Comparison of ENCODE assay signal across 1 cellular context in the genomic region with DNA sequence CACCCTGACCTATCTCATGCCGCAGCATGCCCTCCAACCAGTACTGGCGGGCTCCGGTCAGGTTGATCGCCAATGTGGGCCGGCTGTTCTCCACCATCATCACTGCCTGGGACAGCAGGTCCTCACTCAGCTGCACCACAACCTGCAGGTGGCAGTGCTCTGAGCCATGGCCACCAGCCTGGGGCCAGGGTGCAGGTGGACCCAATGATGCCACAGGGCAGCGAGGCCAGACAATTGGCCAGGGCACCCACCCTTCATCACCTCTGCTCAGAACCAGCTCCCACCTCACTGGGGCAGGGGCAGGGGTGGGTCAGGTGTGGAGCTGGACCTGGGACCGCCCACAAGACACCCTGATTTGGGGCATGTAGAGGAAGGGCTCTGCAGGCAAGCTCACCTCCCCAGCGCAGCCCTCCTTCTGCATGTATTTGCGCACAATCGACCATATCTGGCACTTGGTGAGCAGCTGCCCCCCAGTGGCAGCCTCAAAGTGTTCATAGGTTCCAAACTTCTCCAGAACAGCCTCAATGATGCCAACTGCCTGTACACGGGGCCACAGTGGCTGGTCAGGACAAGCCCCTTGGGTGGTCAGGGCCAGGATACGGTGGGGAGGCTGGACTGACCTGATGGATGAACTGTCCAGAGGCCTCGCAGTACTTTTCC.
TF ChIP-seq lines count a peak whose summit lies in the region.

No MANE protein-coding gene starts in this region.

TF ChIP-seq in H1, 55 proteins besides CTCF, POLR2A, EP300 and RAD21:
- no peak for TF ChIP-seq CHD1 (IDR thresholded peaks at IDR 0.05; ENCODE audit: low read depth, low read length)
- TF ChIP-seq GABPA (IDR thresholded peaks at IDR 0.05; ENCODE audit: borderline replicate concordance, insufficient read depth, low read length): no peak
- no peak for TF ChIP-seq TEAD4 (IDR thresholded peaks at IDR 0.05; ENCODE audit: low read depth, low read length)
- TF ChIP-seq, protein P1, sequence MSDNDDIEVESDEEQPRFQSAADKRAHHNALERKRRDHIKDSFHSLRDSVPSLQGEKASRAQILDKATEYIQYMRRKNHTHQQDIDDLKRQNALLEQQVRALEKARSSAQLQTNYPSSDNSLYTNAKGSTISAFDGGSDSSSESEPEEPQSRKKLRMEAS (IDR thresholded peaks at IDR 0.05): 0 out of 2 replicates have a peak, but pooled peaks have one; percentile 15
- TF ChIP-seq TCF12 (IDR thresholded peaks at IDR 0.05; ENCODE audit: low read depth, low read length): no peak
- no peak for TF ChIP-seq ZNF274 (IDR thresholded peaks at IDR 0.05; ENCODE audit: borderline replicate concordance, extremely low read depth, low read length)
- TF ChIP-seq BCL11A (IDR thresholded peaks at IDR 0.05; ENCODE audit: low read depth in 2 of 2, low read length in 2 of 2): no peak
- TF ChIP-seq TBP (IDR thresholded peaks at IDR 0.05; ENCODE audit: low read depth, low read length): no peak
- no peak for TF ChIP-seq CBX5 (IDR thresholded peaks at IDR 0.05; ENCODE audit: low read depth, low read length)
